In genomic region chr16:5668553-5668952, GRCh38 we compare ENCODE assay signal across 15 cellular contexts.
DNase-seq lines count a peak whose midpoint lies in the region; ATAC-seq lines count a peak whose summit lies in the region.
"Had no signal": no experiment of that assay in that cellular context is flagged by ENCODE, and none has a peak within 500 bp of the region (broad histone marks: within the 10 kb centered on the region; RNA-seq: fewer than 3 reads in every experiment).

No MANE protein-coding gene starts in this region.

- peak; percentile 23 for DNase-seq in NCI-H2227 (lab: John Stamatoyannopoulos, UW; ENCODE audit: unreplicated experiment)
- peak; percentile 23 for DNase-seq in OCI-M1 (lab: John Stamatoyannopoulos, UW)
- DNase-seq in islet precursor cell, result peak; percentile 67
- DNase-seq in SHP77 treated with DMSO at 0.1 percent for 48 hours (lab: John Stamatoyannopoulos, UW), result no peak
- no peak for DNase-seq in activated CD4-positive, alpha-beta T cell treated with anti-CD3 and anti-CD28 coated beads for 48 hours
- no peak for DNase-seq in anterior cingulate cortex (lab: John Stamatoyannopoulos, UW)
- DNase-seq: Caco-2; CD4-positive, CD25-positive, alpha-beta regulatory T cell; CD8-positive, alpha-beta T cell; DMS153; DND-41; GF-D8; H7; HCEC 1CT had no signal

- no peak for ATAC-seq in GM18873 (IDR thresholded peaks at IDR 0.05; ENCODE audit: low FRiP score, unreplicated experiment)
- ATAC-seq: CD8-positive, alpha-beta T cell had no signal

Comparison
In these comparisons a context has a peak if more than half of its experiments do, and no peak if none do; other contexts are left out.
1. DNase-seq: peak in NCI-H2227 (single experiment), OCI-M1 (single experiment) and islet precursor cell (single experiment); none in SHP77 treated with DMSO at 0.1 percent for 48 hours (single experiment), activated CD4-positive, alpha-beta T cell treated with anti-CD3 and anti-CD28 coated beads for 48 hours (single experiment) and anterior cingulate cortex (0 of 58).